In genomic region chr9:133534346-133535284, GRCh38 we compare ENCODE assay signal across 8 cellular contexts. TPM values are rescaled to one million over a fixed set of nuclear protein-coding genes. Genes with fewer than 3 reads are reported as not detected.
A peak's percentile ranks its signal among the peaks of the same experiment; 100 is the strongest.
DNase-seq lines count a peak whose midpoint lies in the region; ATAC-seq, FAIRE-seq and TF ChIP-seq lines count a peak whose summit lies in the region.

TSS of gene ADAMTSL2 (plus strand) at chr9:133534704. CDS start at chr9:133536713, 2,009 bp downstream.

- DNase-seq in GM13977 (ENCODE audit: low spot score) (peak; percentile 69), NCI-H510A treated with DMSO at 0.1 percent for 48 hours (lab: John Stamatoyannopoulos, UW) (peak; percentile 57), GM12878 (ENCODE audit: low read depth, low spot score) (no peak), kidney tubule cell (ENCODE audit: low spot score) (peak; percentile 26), NCI-H1048 (lab: John Stamatoyannopoulos, UW) (no peak)
- DNase-seq in stimulated activated CD4-positive, alpha-beta T cell treated with anti-CD3 and anti-CD28 coated beads, Interleukin-1b, Interleukin-23, amount 100 ng/mL, for 48 hours: peak; percentile 29

- 13% methylated on average over 54 of the region's 70 CpGs for WGBS in GM12878 (ENCODE audit: insufficient coverage, insufficient replicate concordance, low lambda C conversion rate, missing lambda C conversion rate)

- TF ChIP-seq POLR2A in GM12878 (IDR thresholded peaks at IDR 0.05; ENCODE audit: low read depth, low read length): no peak

- RAD21 ChIA-PET in GM12878 (lab: Charles Lee; ENCODE audit: unreplicated experiment): interaction anchor here (1.6 to 1.7 kb wide), 2 partner anchors 46 to 192 kb away, joined by 3 to 5 read pairs; no protein-coding TSS in a partner anchor

- no peaks in the 10 kb centered on the region for H4K20me1 ChIP-seq in GM12878 (ENCODE audit: control insufficient read depth, insufficient read depth)

- H3K36me3 ChIP-seq in GM12878 (ENCODE audit: control insufficient read depth in 2 of 2, insufficient read depth in 2 of 2, low read length in 1 of 2): no peaks in the 10 kb centered on the region

- no peak within 1 kb of the TSS for H3K4me3 ChIP-seq in GM12878

- intact Hi-C loops in GM12878 (cut with micrococcal nuclease; ENCODE audit: unreplicated experiment): no loop called here

- H3K4me2 ChIP-seq in GM12878 (ENCODE audit: control insufficient read depth, insufficient read depth): no peak within 1 kb of the TSS

- no peak for TF ChIP-seq RAD21 in GM12878 (IDR thresholded peaks at IDR 0.05; ENCODE audit: insufficient read depth, low read depth, low read length)

- H2AFZ ChIP-seq in GM12878 (ENCODE audit: control insufficient read depth, low read depth, low read length): no peak within 1 kb of the TSS

- no peaks in the 10 kb centered on the region for H3K4me1 ChIP-seq in GM12878 (ENCODE audit: control insufficient read depth, insufficient read depth, low read length)

- CTCF ChIA-PET in GM12878 (lab: Yijun Ruan, JAX): no interaction called here

- no peak for TF ChIP-seq EP300 in GM12878 (IDR thresholded peaks at IDR 0.05; ENCODE audit: borderline replicate concordance in 1 of 2, control insufficient read depth in 1 of 2, low read depth in 2 of 2, low read length in 2 of 2)

- H3K9ac ChIP-seq in GM12878 (ENCODE audit: control insufficient read depth, insufficient read depth, low read length): no peak within 1 kb of the TSS

- BruUV-seq in GM12878 (replicated peaks; lab: Mats Ljungman, UMichigan): no TSS peak

- no peaks in the 10 kb centered on the region for H3K9me3 ChIP-seq in GM12878 (replicated peaks; ENCODE audit: control insufficient read depth, insufficient read depth, low read length)

- TF ChIP-seq CTCF in GM13977 (IDR thresholded peaks at IDR 0.05; ENCODE audit: extremely low read depth, insufficient read depth, missing control alignments): no peak
- no peak for TF ChIP-seq CTCF in GM12878 (IDR thresholded peaks at IDR 0.05 in 2 of 3, conservative IDR thresholded peaks at IDR 0.05 in 1 of 3; ENCODE audit: control insufficient read depth in 2 of 3, extremely low read depth in 1 of 3, insufficient read depth in 1 of 3, low read depth in 3 of 3, low read length in 3 of 3)

- FAIRE-seq in GM12878 (lab: Jason Lieb, UNC): no peak

- H3K27ac ChIP-seq in GM12878 (ENCODE audit: control insufficient read depth, insufficient read depth): no peak within 1 kb of the TSS

- POLR2A ChIA-PET in GM12878 (lab: Charles Lee): no interaction called here

- peaks cover 6 to 8% of the 10 kb centered on the region in 2 experiments; a peak in 2 of 4 replicates for H3K27me3 ChIP-seq in GM12878 (replicated peaks in 1 of 2; ENCODE audit: control insufficient read depth in 2 of 2, insufficient read depth in 2 of 2, low read length in 1 of 2)

- SMC1A ChIA-PET in GM12878 (lab: Charles Lee; ENCODE audit: uncharacterized antibody, unreplicated experiment): no interaction called here

- in situ Hi-C loops in GM13977 (cut with MboI; ENCODE audit: low pct_unique_long_range_greater_than_20kb, low sequenced_read_pairs, unreplicated experiment) (loop anchor here (25.0 kb wide), 2 partner anchors 203 to 478 kb away; partner anchors contain the start of gene SARDH), GM12878 (cut with MboI) (loop anchor here (5.0 to 25.0 kb wide), 2 partner anchors 478 to 563 kb away; no protein-coding TSS in a partner anchor)

- no peaks in the 10 kb centered on the region for H3K79me2 ChIP-seq in GM12878 (ENCODE audit: control insufficient read depth, insufficient read depth, low read length)

- peak; percentile 51 for ATAC-seq in GM12878
- no peak for ATAC-seq in GM21423 (IDR thresholded peaks at IDR 0.05; ENCODE audit: unreplicated experiment)
- ATAC-seq in HG02885 (IDR thresholded peaks at IDR 0.05; ENCODE audit: poor library complexity, unreplicated experiment): no peak

TF ChIP-seq in GM12878, 131 proteins besides CTCF, POLR2A, EP300 and RAD21:
- TF ChIP-seq EGR1 (IDR thresholded peaks at IDR 0.05; ENCODE audit: borderline replicate concordance in 1 of 2, low read depth in 2 of 2, low read length in 2 of 2) (peak in 1 of 2 experiments; percentile 86; a peak in 2 of 3 replicates), TCF12 (IDR thresholded peaks at IDR 0.05; ENCODE audit: low read depth, low read length) (0 out of 2 replicates have a peak, but pooled peaks have one; percentile 17), IRF4 (IDR thresholded peaks at IDR 0.05; ENCODE audit: low read depth, low read length) (no peak), PAX5 (IDR thresholded peaks at IDR 0.05; ENCODE audit: borderline replicate concordance, low read depth, low read length) (no peak)
- TF ChIP-seq, protein P1, sequence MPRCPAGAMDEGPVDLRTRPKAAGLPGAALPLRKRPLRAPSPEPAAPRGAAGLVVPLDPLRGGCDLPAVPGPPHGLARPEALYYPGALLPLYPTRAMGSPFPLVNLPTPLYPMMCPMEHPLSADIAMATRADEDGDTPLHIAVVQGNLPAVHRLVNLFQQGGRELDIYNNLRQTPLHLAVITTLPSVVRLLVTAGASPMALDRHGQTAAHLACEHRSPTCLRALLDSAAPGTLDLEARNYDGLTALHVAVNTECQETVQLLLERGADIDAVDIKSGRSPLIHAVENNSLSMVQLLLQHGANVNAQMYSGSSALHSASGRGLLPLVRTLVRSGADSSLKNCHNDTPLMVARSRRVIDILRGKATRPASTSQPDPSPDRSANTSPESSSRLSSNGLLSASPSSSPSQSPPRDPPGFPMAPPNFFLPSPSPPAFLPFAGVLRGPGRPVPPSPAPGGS (IDR thresholded peaks at IDR 0.05; ENCODE audit: borderline replicate concordance, insufficient read depth, low read depth, low read length, poor library complexity, severe bottlenecking): no peak

RNA-seq across cellular contexts. Expression of gene ADAMTSL2, which starts in this region (rescaled TPM):
- not detected in 2 replicates for total RNA-seq in GM12878 (2013; cell fraction: nucleolus; rRNA removed)
- total RNA-seq in GM12878 (2014; rRNA removed) (not detected in 2 replicates), GM12878 (2014; rRNA removed; fragmentation: Illumina TruSeq; extraction: Trizol) (not detected in 2 replicates), GM12878 (2021) (0.05 TPM in 1 of 2 replicates, not detected in the other)
- polyA plus RNA-seq in GM12878 (2011; ENCODE audit: low read depth): not detected
- polyA plus RNA-seq in GM12878 (2011; rRNA removed) (0.07 TPM in 1 of 2 replicates, not detected in the other), GM12878 (2014; fragmentation: Illumina TruSeq; extraction: Trizol) (not detected in 2 replicates), GM12878 (2014; fragmentation: Nextera tagmentation; extraction: Ambion mirVana) (not detected), GM12878 (2014; rRNA removed) (0.04 TPM in 1 of 2 replicates, not detected in the other), GM12878 (2016; fragmentation: Nextera tagmentation; extraction: Ambion mirVana) (not detected)
- polyA plus RNA-seq in GM12878 (2011; cell fraction: cytosol; rRNA removed): 0.10 and 0.12 TPM in 2 replicates
- polyA plus RNA-seq in GM12878 (2011; cell fraction: nucleus; rRNA removed): 0.35 and 0.40 TPM in 2 replicates
- 0.10 TPM in 1 of 2 replicates, not detected in the other for polyA plus RNA-seq in GM12878 (2012)
- 0.21 and 0.22 TPM in 2 replicates for polyA minus RNA-seq in GM12878 (2011; rRNA and poly(A)+ RNA removed)
- polyA minus RNA-seq in GM12878 (2011; cell fraction: cytosol; rRNA and poly(A)+ RNA removed): not detected in 2 replicates
- 0.12 and 0.19 TPM in 2 replicates for polyA minus RNA-seq in GM12878 (2011; cell fraction: nucleus; rRNA and poly(A)+ RNA removed)

Comparison
In these comparisons a context has a peak if more than half of its experiments do, and no peak if none do; other contexts are left out.
1. Peak in ATAC-seq in GM12878; RNA of the gene not detected or under 1 TPM.
2. DNase-seq: peak in GM13977 (single experiment), NCI-H510A treated with DMSO at 0.1 percent for 48 hours (single experiment), kidney tubule cell (single experiment) and stimulated activated CD4-positive, alpha-beta T cell treated with anti-CD3 and anti-CD28 coated beads, Interleukin-1b, Interleukin-23, amount 100 ng/mL, for 48 hours (single experiment); none in GM12878 (single experiment) and NCI-H1048 (single experiment).